8 cellular contexts compared by ENCODE assay signal in genomic region chr7:23373151-23374004, GRCh38.
DNase-seq lines count a peak whose midpoint lies in the region; ATAC-seq and FAIRE-seq lines count a peak whose summit lies in the region.

No MANE protein-coding gene starts in this region.

- H2BK15ac ChIP-seq in mesendoderm (replicated peaks; ENCODE audit: low read depth) = no peak overlapping the region

- H3K18ac ChIP-seq in mesendoderm (ENCODE audit: low read length) = no peak overlapping the region

- WGBS in mesendoderm (ENCODE audit: extremely low coverage, insufficient coverage, low lambda C conversion rate) = no CpG with 5 or more reads among the region's 6 CpGs

- no peak overlapping the region for H3K56ac ChIP-seq in mesendoderm (ENCODE audit: low read length)

- peaks cover 13% of the 10 kb centered on the region for H3K79me1 ChIP-seq in mesendoderm (ENCODE audit: low read length)

- peaks cover 1% of the 10 kb centered on the region for H3K4me1 ChIP-seq in mesendoderm (ENCODE audit: control insufficient read depth, low read depth, low read length)

- H3K79me2 ChIP-seq in mesendoderm (ENCODE audit: control insufficient read depth, insufficient read depth, low read length) = peaks cover 6% of the 10 kb centered on the region

- no peaks in the 10 kb centered on the region for H3K9me3 Mint-ChIP-seq in activated naive CD8-positive, alpha-beta T cell treated with anti-CD3 and anti-CD28 coated beads, Interleukin-2, amount 50 U/mL, for 24 hours

- no peaks in the 10 kb centered on the region for H3K36me3 ChIP-seq in mesendoderm (ENCODE audit: control insufficient read depth, insufficient read depth, low read length)

- H3K27ac Mint-ChIP-seq in activated naive CD8-positive, alpha-beta T cell treated with anti-CD3 and anti-CD28 coated beads, Interleukin-2, amount 50 U/mL, for 24 hours = peak overlapping the region; percentile 94

- H3K4ac ChIP-seq in mesendoderm (ENCODE audit: low read depth, low read length) = no peak overlapping the region

- H3K27me3 ChIP-seq in mesendoderm (ENCODE audit: insufficient read depth, low read length, poor library complexity) = no peaks in the 10 kb centered on the region

- no peak overlapping the region for H4K8ac ChIP-seq in mesendoderm (ENCODE audit: low read depth, low read length)

- H3K4me3 Mint-ChIP-seq in activated naive CD8-positive, alpha-beta T cell treated with anti-CD3 and anti-CD28 coated beads, Interleukin-2, amount 50 U/mL, for 24 hours = peak overlapping the region; percentile 55

- H3K4me3 ChIP-seq in mesendoderm (ENCODE audit: low read length) = no peak overlapping the region

- no peak overlapping the region for H3K23ac ChIP-seq in mesendoderm (ENCODE audit: low read length)

- no peak overlapping the region for H2BK120ac ChIP-seq in mesendoderm (ENCODE audit: low read depth, low read length)

- no peak overlapping the region for H3K4me2 ChIP-seq in mesendoderm (ENCODE audit: low read length)

- FAIRE-seq in GM19239 (lab: Jason Lieb, UNC) = peak; percentile 42

- H2AK5ac ChIP-seq in mesendoderm (ENCODE audit: low read length) = no peak overlapping the region

- no peak overlapping the region for H3K27ac ChIP-seq in mesendoderm (ENCODE audit: low read depth, low read length)

- no peak overlapping the region for H2BK5ac ChIP-seq in mesendoderm (ENCODE audit: low read length)

- peaks cover 1% of the 10 kb centered on the region for H3K36me3 Mint-ChIP-seq in activated naive CD8-positive, alpha-beta T cell treated with anti-CD3 and anti-CD28 coated beads, Interleukin-2, amount 50 U/mL, for 24 hours (ENCODE audit: low read depth)

- peak; percentile 60 for ATAC-seq in HG03025 (IDR thresholded peaks at IDR 0.05; ENCODE audit: low FRiP score, unreplicated experiment)
- ATAC-seq in activated naive CD8-positive, alpha-beta T cell treated with anti-CD3 and anti-CD28 coated beads, Interleukin-2, amount 50 U/mL, for 24 hours = peak; percentile 85

- DNase-seq in GM19239 (ENCODE audit: insufficient read length, low spot score) (peak; percentile 16), NOMO-1 treated with dmso at 0.1 percent for 144 hours (lab: John Stamatoyannopoulos, UW; ENCODE audit: unreplicated experiment) (peak; percentile 6), mesendoderm (no peak), NCI-H1048 (lab: John Stamatoyannopoulos, UW) (no peak), HuH-7.5 (ENCODE audit: low spot score) (no peak)
- peak; percentile 55 for DNase-seq in activated naive CD8-positive, alpha-beta T cell treated with anti-CD3 and anti-CD28 coated beads, Interleukin-2, amount 50 U/mL, for 24 hours
- DNase-seq in stimulated activated CD8-positive, alpha-beta memory T cell treated with anti-CD3 and anti-CD28 coated beads, Interleukin-4, amount 100 ng/mL, for 4 hours (ENCODE audit: low read depth in 2 of 2, low spot score in 1 of 2) = peak; percentile 23 to 37

- peaks cover 72% of the 10 kb centered on the region for H3K4me1 Mint-ChIP-seq in activated naive CD8-positive, alpha-beta T cell treated with anti-CD3 and anti-CD28 coated beads, Interleukin-2, amount 50 U/mL, for 24 hours

- peaks cover 6% of the 10 kb centered on the region for H3K27me3 Mint-ChIP-seq in activated naive CD8-positive, alpha-beta T cell treated with anti-CD3 and anti-CD28 coated beads, Interleukin-2, amount 50 U/mL, for 24 hours

- H4K5ac ChIP-seq in mesendoderm (ENCODE audit: low read length) = no peak overlapping the region

- H3K9ac ChIP-seq in mesendoderm (ENCODE audit: low read length) = no peak overlapping the region

Comparison
In these comparisons a context has a peak if more than half of its experiments do, and no peak if none do; other contexts are left out.
1. DNase-seq: peak in GM19239 (single experiment), NOMO-1 treated with dmso at 0.1 percent for 144 hours (single experiment), activated naive CD8-positive, alpha-beta T cell treated with anti-CD3 and anti-CD28 coated beads, Interleukin-2, amount 50 U/mL, for 24 hours (single experiment) and stimulated activated CD8-positive, alpha-beta memory T cell treated with anti-CD3 and anti-CD28 coated beads, Interleukin-4, amount 100 ng/mL, for 4 hours (2 of 2); none in mesendoderm (single experiment), NCI-H1048 (single experiment) and HuH-7.5 (single experiment).